Comparison of ENCODE assay signal across 10 cellular contexts in the genomic region with DNA sequence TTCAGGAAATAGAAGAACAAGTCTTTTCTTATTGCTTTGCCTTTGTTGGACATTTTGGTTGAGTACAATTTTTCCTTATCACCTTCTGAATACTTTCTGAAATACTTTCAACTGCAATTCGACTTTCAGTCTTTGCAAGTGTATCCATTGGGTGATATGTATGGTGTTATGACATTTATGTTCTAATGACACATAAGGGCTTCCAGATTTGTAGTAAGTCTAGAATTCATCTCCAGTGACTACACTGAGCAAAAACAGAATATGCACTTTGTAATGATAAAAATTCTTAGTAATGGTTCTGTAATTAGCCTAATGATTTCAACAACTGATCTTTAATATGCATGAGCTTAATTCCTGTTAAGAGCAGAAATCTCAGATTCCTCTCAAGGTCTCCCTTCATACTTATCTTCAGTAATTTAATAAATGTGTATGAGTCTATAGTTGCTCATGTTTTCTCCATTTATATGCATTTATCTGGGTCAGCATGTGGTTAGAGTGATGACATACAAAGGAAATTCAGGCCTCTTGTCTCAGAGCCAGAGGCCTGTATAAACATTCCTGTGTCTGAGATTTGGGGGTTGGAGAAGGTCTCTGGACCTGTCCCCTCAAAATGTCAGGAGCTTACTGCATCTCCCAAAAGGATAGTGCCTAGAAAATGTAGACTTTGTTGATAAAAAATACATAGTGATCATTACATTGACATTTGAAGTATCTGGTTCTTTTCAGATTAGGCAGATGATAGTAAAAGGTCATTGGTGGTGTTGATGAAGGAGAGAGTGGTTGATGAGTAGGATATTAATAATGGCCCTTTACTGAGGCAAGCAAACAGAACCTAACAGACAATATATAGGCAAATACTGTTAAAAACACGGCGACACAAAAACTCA.
DNase-seq lines count a peak whose midpoint lies in the region; ATAC-seq, FAIRE-seq and TF ChIP-seq lines count a peak whose summit lies in the region.
"Had no signal": no experiment of that assay in that cellular context is flagged by ENCODE, and none has a peak within 500 bp of the region (broad histone marks: within the 10 kb centered on the region; RNA-seq: fewer than 3 reads in every experiment).

No MANE protein-coding gene starts in this region.

- no peaks in the 10 kb centered on the region for H3K27me3 ChIP-seq in CD4-positive, alpha-beta T cell (ENCODE audit: control insufficient read depth, insufficient read depth, low read length)
- H3K27me3 ChIP-seq in PC-9 (ENCODE audit: insufficient read depth, low read depth) (no peaks in the 10 kb centered on the region), Caco-2 (replicated peaks; ENCODE audit: control insufficient read depth, insufficient read depth, low read length) (no peaks in the 10 kb centered on the region)

- no peaks in the 10 kb centered on the region for H3K36me3 ChIP-seq in PC-9 (ENCODE audit: low read depth)
- no peaks in the 10 kb centered on the region for H3K36me3 ChIP-seq in Caco-2 (ENCODE audit: control insufficient read depth, insufficient read depth, low read length)

- CTCF ChIA-PET in CD4-positive, alpha-beta T cell (lab: Charles Lee): no interaction called here
- CTCF ChIA-PET in PC-9 (lab: Charles Lee): interaction anchor here (0.6 kb wide), 3 partner anchors 63 to 420 kb away, joined by 3 to 6 read pairs (median 4); no protein-coding TSS in a partner anchor
- CTCF ChIA-PET in Caco-2 (lab: Charles Lee): no interaction called here

- DNase-seq in CD4-positive, alpha-beta T cell: no peak
- no peak for DNase-seq in PC-9
- DNase-seq in epithelial cell of prostate (ENCODE audit: low read depth, low spot score): no peak
- no peak for DNase-seq in naive thymus-derived CD8-positive, alpha-beta T cell
- no peak for DNase-seq in urothelium cell line (ENCODE audit: low spot score)
- no peak for DNase-seq in GM10266 (ENCODE audit: extremely low spot score)
- DNase-seq in Caco-2: no peak
- DNase-seq: activated CD4-positive, alpha-beta T cell treated with anti-CD3 and anti-CD28 coated beads, Interleukin-2, amount 50 U/mL, for 4 hours; NCI-H1930 had no signal

- intact Hi-C loops in CD4-positive, alpha-beta T cell (cut with DNase I, micrococcal nuclease): no loop called here
- intact Hi-C loops in PC-9 (cut with micrococcal nuclease; ENCODE audit: unreplicated experiment) (no loop called here), Caco-2 (cut with micrococcal nuclease; ENCODE audit: unreplicated experiment) (no loop called here)

- H4K20me1 ChIP-seq in PC-9 (ENCODE audit: insufficient read depth): no peaks in the 10 kb centered on the region

- H3K27ac Mint-ChIP-seq in CD4-positive, alpha-beta T cell: peak overlapping the region; percentile 85
- peak overlapping the region in 6 of 10 donors; percentile 2 to 80 (median 29) for H3K27ac Mint-ChIP-seq in naive thymus-derived CD8-positive, alpha-beta T cell
- H3K27ac Mint-ChIP-seq in Caco-2 (ENCODE audit: unreplicated experiment): no peak overlapping the region

- H3K4me3 ChIP-seq in PC-9 (no peak overlapping the region), Caco-2 (ENCODE audit: low read depth, low read length) (no peak overlapping the region)

- H3K4me1 Mint-ChIP-seq in CD4-positive, alpha-beta T cell (ENCODE audit: low read depth): peaks cover 72% of the 10 kb centered on the region
- H3K4me1 Mint-ChIP-seq in naive thymus-derived CD8-positive, alpha-beta T cell: peaks cover 19 to 61% (median 54%) of the 10 kb centered on the region in 4 donors
- peaks cover 6% of the 10 kb centered on the region for H3K4me1 Mint-ChIP-seq in Caco-2 (ENCODE audit: low read depth, unreplicated experiment)

- TF ChIP-seq CTCF in CD4-positive, alpha-beta T cell (IDR thresholded peaks at IDR 0.05): no peak
- TF ChIP-seq CTCF in PC-9 (conservative IDR thresholded peaks at IDR 0.05) (no peak), GM10266 (IDR thresholded peaks at IDR 0.05; ENCODE audit: control insufficient read depth, insufficient read depth, low read depth, missing control alignments) (no peak), Caco-2 (IDR thresholded peaks at IDR 0.05; ENCODE audit: insufficient read depth in 1 of 2, low read depth in 1 of 2, low read length in 1 of 2, severe bottlenecking in 1 of 2, unreplicated experiment in 1 of 2) (no peak)

- no peaks in the 10 kb centered on the region for H3K27me3 Mint-ChIP-seq in CD4-positive, alpha-beta T cell
- H3K27me3 Mint-ChIP-seq in naive thymus-derived CD8-positive, alpha-beta T cell: no peaks in the 10 kb centered on the region
- H3K27me3 Mint-ChIP-seq in Caco-2 (ENCODE audit: insufficient read depth, unreplicated experiment): no peaks in the 10 kb centered on the region

- POLR2A ChIA-PET in CD4-positive, alpha-beta T cell (lab: Charles Lee): interaction anchor here (0.6 to 1.3 kb wide), 2 partner anchors 14 kb away, joined by 3 read pairs; no protein-coding TSS in a partner anchor
- POLR2A ChIA-PET in PC-9 (lab: Charles Lee; ENCODE audit: unreplicated experiment) (no interaction called here), Caco-2 (lab: Charles Lee) (no interaction called here)
- POLR2A ChIA-PET in naive thymus-derived CD8-positive, alpha-beta T cell (lab: Charles Lee): interaction anchor here (0.6 to 0.7 kb wide), 2 partner anchors 9 to 143 kb away, joined by 4 to 6 read pairs; no protein-coding TSS in a partner anchor

- H3K9me3 ChIP-seq in CD4-positive, alpha-beta T cell (ENCODE audit: control insufficient read depth, low read length): no peaks in the 10 kb centered on the region
- H3K9me3 ChIP-seq in PC-9 (ENCODE audit: insufficient read depth, low read depth): no peaks in the 10 kb centered on the region
- H3K9me3 ChIP-seq in Caco-2: no peaks in the 10 kb centered on the region

- peaks cover 3% of the 10 kb centered on the region for H3K9me3 Mint-ChIP-seq in CD4-positive, alpha-beta T cell
- H3K9me3 Mint-ChIP-seq in naive thymus-derived CD8-positive, alpha-beta T cell: peaks cover 0 to 3% (median 0%) of the 10 kb centered on the region in 9 donors
- no peaks in the 10 kb centered on the region for H3K9me3 Mint-ChIP-seq in Caco-2 (ENCODE audit: unreplicated experiment)

- H3K36me3 Mint-ChIP-seq in CD4-positive, alpha-beta T cell (ENCODE audit: low read depth): no peaks in the 10 kb centered on the region
- peaks cover 0 to 3% (median 0%) of the 10 kb centered on the region in 3 donors for H3K36me3 Mint-ChIP-seq in naive thymus-derived CD8-positive, alpha-beta T cell
- no peaks in the 10 kb centered on the region for H3K36me3 Mint-ChIP-seq in Caco-2 (ENCODE audit: insufficient read depth, unreplicated experiment)

- no peak overlapping the region for H2AFZ ChIP-seq in PC-9

- no peak overlapping the region for H3K4me2 ChIP-seq in PC-9

- peak overlapping the region; percentile 2 for H3K4me3 Mint-ChIP-seq in CD4-positive, alpha-beta T cell
- peak overlapping the region in 2 of 10 donors; percentile 1 to 6 for H3K4me3 Mint-ChIP-seq in naive thymus-derived CD8-positive, alpha-beta T cell
- H3K4me3 Mint-ChIP-seq in Caco-2 (ENCODE audit: unreplicated experiment): no peak overlapping the region

- no TSS peak for BruUV-seq in PC-9 (replicated peaks; lab: Mats Ljungman, UMichigan)
- BruUV-seq in Caco-2 (replicated peaks; lab: Mats Ljungman, UMichigan): no TSS peak

- no peak overlapping the region for H3K27ac ChIP-seq in CD4-positive, alpha-beta T cell (ENCODE audit: low read depth, low read length)
- H3K27ac ChIP-seq in PC-9 (peak overlapping the region; percentile 24; the same call in 1 of the 2 replicates), epithelial cell of prostate (peak overlapping the region; percentile 70)

- H3K9me2 ChIP-seq in PC-9 (ENCODE audit: insufficient read depth): no peaks in the 10 kb centered on the region

- no peaks in the 10 kb centered on the region for H3F3A ChIP-seq in PC-9 (ENCODE audit: insufficient read depth, low read depth)

- no peak for FAIRE-seq in urothelium cell line (lab: Jason Lieb, UNC)

- H3K79me2 ChIP-seq in PC-9 (ENCODE audit: low read depth): no peaks in the 10 kb centered on the region

- ATAC-seq in CD4-positive, alpha-beta T cell (ENCODE audit: poor library complexity): peak; percentile 27
- ATAC-seq in naive thymus-derived CD8-positive, alpha-beta T cell: no peak
- ATAC-seq in GM18517 (IDR thresholded peaks at IDR 0.05; ENCODE audit: unreplicated experiment): no peak

- H3K4me1 ChIP-seq in PC-9 (replicated peaks; ENCODE audit: insufficient read depth): peaks cover 20% of the 10 kb centered on the region
- H3K4me1 ChIP-seq in Caco-2: no peaks in the 10 kb centered on the region

Comparison
In these comparisons a context has a peak if more than half of its experiments do, and no peak if none do; other contexts are left out.
1. POLR2A ChIA-PET loops: an anchor here in CD4-positive, alpha-beta T cell (0.6 to 1.3 kb wide) and naive thymus-derived CD8-positive, alpha-beta T cell (0.6 to 0.7 kb wide); none called in PC-9 and Caco-2.